ENCODE assay signal across 8 cellular contexts in the genomic region with DNA sequence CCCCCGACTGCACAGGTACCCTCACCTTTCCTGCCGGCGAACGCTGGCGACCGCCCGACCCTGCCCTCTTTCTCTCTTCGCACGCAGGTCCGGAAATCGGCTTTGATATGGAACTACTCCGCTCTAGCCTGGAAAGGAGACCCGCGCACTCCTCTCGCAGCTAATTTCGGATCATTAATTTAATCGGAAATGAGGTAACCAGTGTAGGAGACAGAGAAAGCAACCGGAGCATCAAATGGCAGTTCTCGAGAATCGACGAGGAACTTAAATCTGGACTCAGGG. TPM values are rescaled to one million over a fixed set of nuclear protein-coding genes. Genes with fewer than 3 reads are reported as not detected.
A peak's percentile ranks its signal among the peaks of the same experiment; 100 is the strongest.
DNase-seq lines count a peak whose midpoint lies in the region; ATAC-seq, FAIRE-seq and TF ChIP-seq lines count a peak whose summit lies in the region.

No MANE protein-coding gene starts in this region.

- DNase-seq in A673 (ENCODE audit: low spot score) (peak; percentile 71), GM18507 (ENCODE audit: extremely low spot score, insufficient read length, low read depth) (no peak), type B pancreatic cell (ENCODE audit: extremely low spot score, unreplicated experiment) (no peak), NCI-H2227 treated with DMSO at 0.1 percent for 48 hours (lab: John Stamatoyannopoulos, UW) (no peak)

- H3K9me3 ChIP-seq in A673 (ENCODE audit: low read depth, low read length, poor library complexity, severe bottlenecking) (no peaks in the 10 kb centered on the region), HUES48 (ENCODE audit: control insufficient read depth, insufficient read depth, low read length) (no peaks in the 10 kb centered on the region), liver (ENCODE audit: control insufficient read depth in 4 of 4, low read length in 3 of 4) (no peaks in the 10 kb centered on the region)

- H3K27ac ChIP-seq in A673 (ENCODE audit: low read depth, low read length, poor library complexity, severe bottlenecking), result peak overlapping the region; percentile 63
- H3K27ac ChIP-seq in HUES48 (ENCODE audit: low read depth, low read length), result peak overlapping the region; percentile 76
- peak overlapping the region; percentile 11 for H3K27ac ChIP-seq in adipose tissue (ENCODE audit: low read depth, low read length)
- H3K27ac ChIP-seq in liver (ENCODE audit: low read depth in 1 of 2, low read length in 2 of 2), result peak overlapping the region; percentile 91 to 94

- H3K9ac ChIP-seq in HUES48 (ENCODE audit: low read depth, low read length), result peak overlapping the region; percentile 74
- peak overlapping the region; percentile 71 to 98 for H3K9ac ChIP-seq in liver (ENCODE audit: low read depth in 1 of 2, low read length in 2 of 2)

- ATAC-seq in GM19035 (IDR thresholded peaks at IDR 0.05; ENCODE audit: unreplicated experiment), result no peak

- no peaks in the 10 kb centered on the region for H3K9me3 Mint-ChIP-seq in type B pancreatic cell

- no peaks in the 10 kb centered on the region for H3K36me3 ChIP-seq in A673 (ENCODE audit: insufficient read depth, low read length, poor library complexity, severe bottlenecking)
- no peaks in the 10 kb centered on the region for H3K36me3 ChIP-seq in HUES48 (ENCODE audit: control insufficient read depth, insufficient read depth, low read length)
- peaks cover 0 to 4% (median 0%) of the 10 kb centered on the region in 4 donors for H3K36me3 ChIP-seq in liver (ENCODE audit: control insufficient read depth in 4 of 4, insufficient read depth in 3 of 4, low read depth in 1 of 4, low read length in 3 of 4)

- H3K27me3 ChIP-seq in A673 (replicated peaks; ENCODE audit: insufficient read depth, low read depth, low read length, poor library complexity) (no peaks in the 10 kb centered on the region), HUES48 (ENCODE audit: control insufficient read depth, insufficient read depth, low read length) (peaks cover 18% of the 10 kb centered on the region; the same call in 1 of the 2 replicates), liver (ENCODE audit: control insufficient read depth in 4 of 4, insufficient read depth in 4 of 4, low read length in 3 of 4) (no peaks in the 10 kb centered on the region)

- H3K4me3 ChIP-seq in A673 (ENCODE audit: low read depth, low read length, poor library complexity, severe bottlenecking), result peak overlapping the region; percentile 88
- peak overlapping the region; percentile 89 for H3K4me3 ChIP-seq in HUES48 (ENCODE audit: low read depth, low read length)
- peak overlapping the region; percentile 58 to 98 (median 83) for H3K4me3 ChIP-seq in liver (ENCODE audit: low read depth in 1 of 3, low read length in 3 of 3)

- no peaks in the 10 kb centered on the region for H3K36me3 Mint-ChIP-seq in type B pancreatic cell

- peak overlapping the region; percentile 96 for H3K4me3 Mint-ChIP-seq in type B pancreatic cell

- H3K4me1 Mint-ChIP-seq in type B pancreatic cell (ENCODE audit: unreplicated experiment), result peaks cover 46% of the 10 kb centered on the region

- peak overlapping the region; percentile 93 for H3K27ac Mint-ChIP-seq in type B pancreatic cell

- POLR2A ChIA-PET in A673 (lab: Charles Lee; ENCODE audit: low non-redundant PET), result no interaction called here

- intact Hi-C loops in A673 (cut with micrococcal nuclease; ENCODE audit: unreplicated experiment), result loop anchor here (2.0 to 10.0 kb wide), 5 partner anchors 50 to 429 kb away; no protein-coding TSS in a partner anchor

- 0% methylated on average over 21 of the region's 21 CpGs for WGBS in adipose tissue, 3 donors
- under 1% methylated on average over 21 of the region's 21 CpGs for WGBS in liver

- no peak for TF ChIP-seq RAD21 in liver (IDR thresholded peaks at IDR 0.05)

- no TSS peak for BruUV-seq in A673 (replicated peaks; lab: Mats Ljungman, UMichigan)

- CTCF ChIA-PET in A673 (lab: Charles Lee), result interaction anchor here (0.7 to 3.1 kb wide), 9 partner anchors 9 to 547 kb away, joined by 3 to 13 read pairs (median 4); no protein-coding TSS in a partner anchor

- H3K27me3 Mint-ChIP-seq in type B pancreatic cell, result no peaks in the 10 kb centered on the region

- peak; percentile 56 for FAIRE-seq in GM18507 (lab: Jason Lieb, UNC)

- TF ChIP-seq CTCF in A673 (conservative IDR thresholded peaks at IDR 0.05; ENCODE audit: low read depth, low read length) (no peak), liver (IDR thresholded peaks at IDR 0.05; ENCODE audit: low read depth, low read length, missing input control) (no peak), type B pancreatic cell (conservative IDR thresholded peaks at IDR 0.05) (no peak)

- H3K4me1 ChIP-seq in A673 (ENCODE audit: insufficient read depth, low read length, poor library complexity, severe bottlenecking), result peaks cover 37% of the 10 kb centered on the region
- H3K4me1 ChIP-seq in HUES48 (ENCODE audit: control insufficient read depth, insufficient read depth, low read length), result peaks cover 20% of the 10 kb centered on the region
- peaks cover 0 to 34% (median 20%) of the 10 kb centered on the region in 4 donors for H3K4me1 ChIP-seq in liver (ENCODE audit: control insufficient read depth in 4 of 4, insufficient read depth in 4 of 4, low read length in 3 of 4)

TF ChIP-seq in liver, 16 proteins besides CTCF, POLR2A, EP300 and RAD21:
- TF ChIP-seq FOXA2 (IDR thresholded peaks at IDR 0.05) (no peak), TAF1 (conservative IDR thresholded peaks at IDR 0.05) (no peak), FOXA1 (IDR thresholded peaks at IDR 0.05) (no peak), JUND (IDR thresholded peaks at IDR 0.05) (no peak), YY1 (IDR thresholded peaks at IDR 0.05) (no peak), HNF4G (IDR thresholded peaks at IDR 0.05) (no peak), GABPA (IDR thresholded peaks at IDR 0.05 in 1 of 2, conservative IDR thresholded peaks at IDR 0.05 in 1 of 2) (no peak), HNF4A (conservative IDR thresholded peaks at IDR 0.05) (no peak), NR2F2 (IDR thresholded peaks at IDR 0.05) (no peak)
- TF ChIP-seq, protein P1, sequence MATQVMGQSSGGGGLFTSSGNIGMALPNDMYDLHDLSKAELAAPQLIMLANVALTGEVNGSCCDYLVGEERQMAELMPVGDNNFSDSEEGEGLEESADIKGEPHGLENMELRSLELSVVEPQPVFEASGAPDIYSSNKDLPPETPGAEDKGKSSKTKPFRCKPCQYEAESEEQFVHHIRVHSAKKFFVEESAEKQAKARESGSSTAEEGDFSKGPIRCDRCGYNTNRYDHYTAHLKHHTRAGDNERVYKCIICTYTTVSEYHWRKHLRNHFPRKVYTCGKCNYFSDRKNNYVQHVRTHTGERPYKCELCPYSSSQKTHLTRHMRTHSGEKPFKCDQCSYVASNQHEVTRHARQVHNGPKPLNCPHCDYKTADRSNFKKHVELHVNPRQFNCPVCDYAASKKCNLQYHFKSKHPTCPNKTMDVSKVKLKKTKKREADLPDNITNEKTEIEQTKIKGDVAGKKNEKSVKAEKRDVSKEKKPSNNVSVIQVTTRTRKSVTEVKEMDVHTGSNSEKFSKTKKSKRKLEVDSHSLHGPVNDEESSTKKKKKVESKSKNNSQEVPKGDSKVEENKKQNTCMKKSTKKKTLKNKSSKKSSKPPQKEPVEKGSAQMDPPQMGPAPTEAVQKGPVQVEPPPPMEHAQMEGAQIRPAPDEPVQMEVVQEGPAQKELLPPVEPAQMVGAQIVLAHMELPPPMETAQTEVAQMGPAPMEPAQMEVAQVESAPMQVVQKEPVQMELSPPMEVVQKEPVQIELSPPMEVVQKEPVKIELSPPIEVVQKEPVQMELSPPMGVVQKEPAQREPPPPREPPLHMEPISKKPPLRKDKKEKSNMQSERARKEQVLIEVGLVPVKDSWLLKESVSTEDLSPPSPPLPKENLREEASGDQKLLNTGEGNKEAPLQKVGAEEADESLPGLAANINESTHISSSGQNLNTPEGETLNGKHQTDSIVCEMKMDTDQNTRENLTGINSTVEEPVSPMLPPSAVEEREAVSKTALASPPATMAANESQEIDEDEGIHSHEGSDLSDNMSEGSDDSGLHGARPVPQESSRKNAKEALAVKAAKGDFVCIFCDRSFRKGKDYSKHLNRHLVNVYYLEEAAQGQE (IDR thresholded peaks at IDR 0.05), result no peak

RNA-seq across cellular contexts. Expression of gene ATXN1, which starts 0.9 kb away (rescaled TPM):
- total RNA-seq in A673 (2021) (25.6 and 25.7 TPM in 2 replicates), liver (10 to 100 TPM in 1 of 2 donors, 1 to 10 TPM in 1; 8.8 to 29.7 TPM), type B pancreatic cell (ENCODE audit: low replicate concordance) (33.7 and 35.1 TPM in 2 replicates)
- polyA plus RNA-seq in adipose tissue (1 to 10 TPM; 2.6 to 7.2 (median 6.8) TPM), liver (1 to 10 TPM; 4.3 to 7.5 TPM)

Comparison
In these comparisons a context has a peak if more than half of its experiments do, and no peak if none do; other contexts are left out.
1. H3K27ac ChIP-seq: peak in every context shown above with its lines; median percentile 92 in liver; 76 in HUES48; 63 in A673; 11 in adipose tissue.